Comparison of ENCODE assay signal across 10 cellular contexts in genomic region chr10:31698169-31698890, GRCh38.
A peak's percentile ranks its signal among the peaks of the same experiment; 100 is the strongest.
DNase-seq lines count a peak whose midpoint lies in the region; ATAC-seq and TF ChIP-seq lines count a peak whose summit lies in the region.
"Had no signal": no experiment of that assay in that cellular context is flagged by ENCODE, and none has a peak within 500 bp of the region (broad histone marks: within the 10 kb centered on the region; RNA-seq: fewer than 3 reads in every experiment).

No MANE protein-coding gene starts in this region.

- intact Hi-C loops in adrenal gland (cut with DNase I) (no loop called here), prostate gland (cut with DNase I) (no loop called here)

- H3K4me3 ChIP-seq in AG10803 (ENCODE audit: low read length) (peak overlapping the region; percentile 36), adrenal gland (no peak overlapping the region), prostate gland (no peak overlapping the region)

- peak; percentile 96 for DNase-seq in AG10803 (ENCODE audit: low read depth)
- DNase-seq in adrenal gland, result peak in 3 of 7 donors; percentile 48 to 63 (median 53)
- peak; percentile 75 for DNase-seq in glomerular endothelial cell (ENCODE audit: extremely low read depth, low read depth, low spot score)
- no peak for DNase-seq in prostate gland (ENCODE audit: low spot score)
- no peak for DNase-seq in epidermal melanocyte (ENCODE audit: insufficient read length, low spot score)
- DNase-seq in putamen (ENCODE audit: low spot score), result no peak
- no peak for DNase-seq in NCI-H2029 treated with DMSO at 0.1 percent for 48 hours (lab: John Stamatoyannopoulos, UW)
- DNase-seq: CD4-positive, alpha-beta T cell had no signal

- ATAC-seq in HG02571 (IDR thresholded peaks at IDR 0.05; ENCODE audit: unreplicated experiment), result no peak
- ATAC-seq: activated CD4-positive, CD25-positive, alpha-beta regulatory T cell treated with anti-CD3 and anti-CD28 coated beads, Interleukin-2, amount 50 U/mL, for 24 hours had no signal

- TF ChIP-seq CTCF in AG10803 (conservative IDR thresholded peaks at IDR 0.05; ENCODE audit: low read length), result no peak
- TF ChIP-seq CTCF in adrenal gland (IDR thresholded peaks at IDR 0.05), result no peak
- no peak for TF ChIP-seq CTCF in prostate gland (IDR thresholded peaks at IDR 0.05)

- no peak for TF ChIP-seq POLR2A in adrenal gland (IDR thresholded peaks at IDR 0.05)
- TF ChIP-seq POLR2A in prostate gland (IDR thresholded peaks at IDR 0.05), result no peak

- no peaks in the 10 kb centered on the region for H3K36me3 ChIP-seq in adrenal gland (replicated peaks in 1 of 2)
- H3K36me3 ChIP-seq in prostate gland, result no peaks in the 10 kb centered on the region

- H3K27ac ChIP-seq in adrenal gland, result peak overlapping the region; percentile 62 to 92 (median 86)
- peak overlapping the region; percentile 40 to 80 for H3K27ac ChIP-seq in prostate gland

- WGBS in adrenal gland, 4 donors, result 56 to 72% (median 58%) methylated on average over 11 of the region's 11 CpGs
- 55% methylated on average over 11 of the region's 11 CpGs for WGBS in prostate gland

- H3K27me3 ChIP-seq in adrenal gland (no peaks in the 10 kb centered on the region), prostate gland (replicated peaks; ENCODE audit: insufficient read depth) (no peaks in the 10 kb centered on the region)

- no peaks in the 10 kb centered on the region for H3K9me3 ChIP-seq in adrenal gland (replicated peaks in 1 of 3)
- no peaks in the 10 kb centered on the region for H3K9me3 ChIP-seq in prostate gland

- H3K4me1 ChIP-seq in adrenal gland (replicated peaks in 1 of 2), result peaks cover 0 to 60% of the 10 kb centered on the region in 2 donors
- H3K4me1 ChIP-seq in prostate gland (replicated peaks), result no peaks in the 10 kb centered on the region

Comparison
In these comparisons a context has a peak if more than half of its experiments do, and no peak if none do; other contexts are left out.
1. DNase-seq: peak in AG10803 (single experiment) and glomerular endothelial cell (single experiment); none in prostate gland (single experiment), epidermal melanocyte (single experiment), putamen (single experiment) and NCI-H2029 treated with DMSO at 0.1 percent for 48 hours (single experiment).